Comparison of ENCODE assay signal across 19 cellular contexts in the genomic region with DNA sequence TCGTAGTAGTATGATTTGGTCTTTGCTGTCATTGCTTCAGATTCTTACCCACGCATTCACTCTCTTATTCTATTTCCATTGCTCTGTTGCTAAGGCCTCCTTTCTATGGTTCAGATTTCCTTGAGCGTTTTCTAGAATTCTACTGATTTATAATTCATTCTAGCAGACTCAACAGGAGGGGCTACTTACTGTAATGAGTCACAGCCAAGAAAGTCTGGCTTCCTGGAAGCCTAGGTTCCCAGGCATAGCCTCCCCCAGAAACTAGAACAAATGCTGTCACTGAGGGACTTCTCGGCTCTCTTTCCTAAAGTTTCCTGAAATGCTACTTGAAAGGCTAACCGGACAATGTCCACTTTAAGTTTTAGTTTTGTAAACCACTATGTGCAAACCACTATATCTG.
"Had no signal": no experiment of that assay in that cellular context is flagged by ENCODE, and none has a peak within 500 bp of the region (broad histone marks: within the 10 kb centered on the region; RNA-seq: fewer than 3 reads in every experiment).

No MANE protein-coding gene starts in this region.

- H3K27ac ChIP-seq: breast epithelium, neural progenitor cell, stomach, suprapubic skin, transverse colon had no signal

- H3K4me3 ChIP-seq: breast epithelium, neural progenitor cell, stomach, suprapubic skin, transverse colon had no signal

- H3K9me3 ChIP-seq: breast epithelium, stomach, suprapubic skin, transverse colon had no signal

- H3K4me1 ChIP-seq: breast epithelium, suprapubic skin, transverse colon had no signal

- H2AFZ ChIP-seq: neural progenitor cell had no signal

- DNase-seq: activated CD4-positive, alpha-beta memory T cell treated with anti-CD3 and anti-CD28 coated beads, Interleukin-2, amount 10 ng/mL, durations not matched to agents 7 days and 5 days; activated CD4-positive, alpha-beta T cell treated with anti-CD3 and anti-CD28 coated beads, Interleukin-2, amount 10 ng/mL, durations not matched to agents 24 days and 14 days; activated CD8-positive, alpha-beta memory T cell treated with anti-CD3 and anti-CD28 coated beads, Interleukin-2, amount 10 ng/mL, durations not matched to agents 7 days and 5 days; activated gamma-delta T cell; activated naive CD4-positive, alpha-beta T cell treated with anti-CD3 and anti-CD28 coated beads, Interleukin-2, amount 50 U/mL, for 16 hours; activated naive CD8-positive, alpha-beta T cell treated with anti-CD3 and anti-CD28 coated beads, Interleukin-2, amount 50 U/mL, for 24 hours; activated T-cell treated with anti-CD3 and anti-CD28 coated beads for 4 hours; cerebellar nuclear complex; effector CD4-positive, alpha-beta T cell; erythroblast; naive B cell; posterior cingulate gyrus; stimulated activated CD4-positive, alpha-beta T cell treated with anti-CD3 and anti-CD28 coated beads, Interleukin-12 subunit alpha, Interleukin-12 subunit beta, amount 100 ng/mL, for 4 hours; stimulated activated CD4-positive, alpha-beta T cell treated with anti-CD3 and anti-CD28 coated beads, Interleukin-1b, Interleukin-23, amount 100 ng/mL, for 48 hours; stomach; transverse colon had no signal

- H3K4me2 ChIP-seq: neural progenitor cell had no signal

- ATAC-seq: activated CD8-positive, alpha-beta memory T cell treated with anti-CD3 and anti-CD28 coated beads, Interleukin-2, amount 10 ng/mL, durations not matched to agents 7 days and 5 days; activated naive CD8-positive, alpha-beta T cell treated with anti-CD3 and anti-CD28 coated beads, Interleukin-2, amount 50 U/mL, for 24 hours had no signal

- H3K27me3 ChIP-seq: breast epithelium, neural progenitor cell, stomach, suprapubic skin, transverse colon had no signal

- H3K36me3 ChIP-seq: breast epithelium, neural progenitor cell, stomach, suprapubic skin, transverse colon had no signal

- H3K9ac ChIP-seq: neural progenitor cell had no signal
